1 cellular context compared by ENCODE assay signal in genomic region chr14:23883684-23884540, GRCh38.
TF ChIP-seq lines count a peak whose summit lies in the region.

No MANE protein-coding gene starts in this region.

TF ChIP-seq in H1, 55 proteins besides CTCF, POLR2A, EP300 and RAD21:
- TF ChIP-seq EZH2 (IDR thresholded peaks at IDR 0.05; ENCODE audit: low read depth, low read length, severe bottlenecking) (no peak), SP2 (IDR thresholded peaks at IDR 0.05; ENCODE audit: low read length) (no peak), SP1 (IDR thresholded peaks at IDR 0.05; ENCODE audit: low read depth, low read length) (no peak)
